Comparison of ENCODE assay signal across 10 cellular contexts in genomic region chr15:60798821-60799220, GRCh38.
DNase-seq lines count a peak whose midpoint lies in the region; ATAC-seq, FAIRE-seq and TF ChIP-seq lines count a peak whose summit lies in the region.
"Had no signal": no experiment of that assay in that cellular context is flagged by ENCODE, and none has a peak within 500 bp of the region (broad histone marks: within the 10 kb centered on the region; RNA-seq: fewer than 3 reads in every experiment).

No MANE protein-coding gene starts in this region.

- H3K4me1 ChIP-seq in small intestine (ENCODE audit: control insufficient read depth in 2 of 2, insufficient read depth in 1 of 2, low read depth in 1 of 2, low read length in 1 of 2) = peaks cover 0 to 2% of the 10 kb centered on the region in 2 donors

- H3K9me3 ChIP-seq in small intestine (ENCODE audit: control insufficient read depth, low read depth) = no peaks in the 10 kb centered on the region
- H3K9me3 ChIP-seq: psoas muscle had no signal

- DNase-seq in natural killer cell treated with Interleukin-12 subunit alpha and Interleukin-12 subunit beta and Interleukin-15 and Interleukin-18, amount 100 ng/mL, for 72 hours (ENCODE audit: low spot score) = peak; percentile 66
- DNase-seq in natural killer cell (no peak), hepatic stellate cell (ENCODE audit: low spot score) (peak; percentile 4), small intestine (no peak), epidermal melanocyte (ENCODE audit: insufficient read length, low spot score) (no peak)
- peak; percentile 65 to 77 for DNase-seq in activated T-cell treated with anti-CD3 and anti-CD28 coated beads, Interleukin-2, amount 50 U/mL, for 72 hours
- DNase-seq: cortex of kidney, psoas muscle had no signal

- no peaks in the 10 kb centered on the region for H3K9me3 Mint-ChIP-seq in natural killer cell treated with Interleukin-12 subunit alpha and Interleukin-12 subunit beta and Interleukin-15 and Interleukin-18, amount 100 ng/mL, for 72 hours
- H3K9me3 Mint-ChIP-seq in natural killer cell = no peaks in the 10 kb centered on the region
- peaks cover 0 to 6% of the 10 kb centered on the region in 2 donors for H3K9me3 Mint-ChIP-seq in activated T-cell treated with anti-CD3 and anti-CD28 coated beads, Interleukin-2, amount 50 U/mL, for 72 hours

- H3K27ac ChIP-seq in small intestine (ENCODE audit: low read depth in 1 of 2, low read length in 1 of 2) = peak overlapping the region in 1 of 2 donors; percentile 9
- H3K27ac ChIP-seq: psoas muscle had no signal

- H3K27me3 Mint-ChIP-seq in natural killer cell treated with Interleukin-12 subunit alpha and Interleukin-12 subunit beta and Interleukin-15 and Interleukin-18, amount 100 ng/mL, for 72 hours = no peaks in the 10 kb centered on the region
- peaks cover 0 to 2% of the 10 kb centered on the region in 2 donors for H3K27me3 Mint-ChIP-seq in natural killer cell (ENCODE audit: low read depth in 2 of 2)
- peaks cover 16% of the 10 kb centered on the region for H3K27me3 Mint-ChIP-seq in activated T-cell treated with anti-CD3 and anti-CD28 coated beads, Interleukin-2, amount 50 U/mL, for 72 hours (ENCODE audit: low read depth)

- 49 to 63% (median 50%) methylated on average over 4 of the region's 4 CpGs for WGBS in small intestine, 3 donors

- H3K36me3 ChIP-seq in small intestine (ENCODE audit: control insufficient read depth in 2 of 2, insufficient read depth in 2 of 2, low read length in 2 of 2) = no peaks in the 10 kb centered on the region

- peak overlapping the region; percentile 5 to 72 for H3K27ac Mint-ChIP-seq in natural killer cell treated with Interleukin-12 subunit alpha and Interleukin-12 subunit beta and Interleukin-15 and Interleukin-18, amount 100 ng/mL, for 72 hours
- H3K27ac Mint-ChIP-seq in natural killer cell = no peak overlapping the region
- H3K27ac Mint-ChIP-seq in activated T-cell treated with anti-CD3 and anti-CD28 coated beads, Interleukin-2, amount 50 U/mL, for 72 hours = peak overlapping the region; percentile 64

- ATAC-seq in natural killer cell treated with Interleukin-12 subunit alpha and Interleukin-12 subunit beta and Interleukin-15 and Interleukin-18, amount 100 ng/mL, for 72 hours = peak; percentile 94 to 96
- ATAC-seq in natural killer cell (no peak), GM19397 (IDR thresholded peaks at IDR 0.05; ENCODE audit: unreplicated experiment) (no peak), HG02623 (IDR thresholded peaks at IDR 0.05; ENCODE audit: unreplicated experiment) (no peak)
- peak; percentile 87 to 88 for ATAC-seq in activated T-cell treated with anti-CD3 and anti-CD28 coated beads, Interleukin-2, amount 50 U/mL, for 72 hours (replicated peaks in 1 of 2)

- FAIRE-seq in small intestine (lab: Jason Lieb, UNC) = no peak

- peaks cover 51 to 63% of the 10 kb centered on the region in 2 donors for H3K4me1 Mint-ChIP-seq in natural killer cell treated with Interleukin-12 subunit alpha and Interleukin-12 subunit beta and Interleukin-15 and Interleukin-18, amount 100 ng/mL, for 72 hours (ENCODE audit: low read depth in 2 of 2)
- H3K4me1 Mint-ChIP-seq in natural killer cell = peaks cover 29 to 36% of the 10 kb centered on the region in 2 donors
- peaks cover 72% of the 10 kb centered on the region for H3K4me1 Mint-ChIP-seq in activated T-cell treated with anti-CD3 and anti-CD28 coated beads, Interleukin-2, amount 50 U/mL, for 72 hours (ENCODE audit: low read depth)

- peaks cover 4% of the 10 kb centered on the region for H3K36me3 Mint-ChIP-seq in natural killer cell treated with Interleukin-12 subunit alpha and Interleukin-12 subunit beta and Interleukin-15 and Interleukin-18, amount 100 ng/mL, for 72 hours
- no peaks in the 10 kb centered on the region for H3K36me3 Mint-ChIP-seq in natural killer cell
- H3K36me3 Mint-ChIP-seq in activated T-cell treated with anti-CD3 and anti-CD28 coated beads, Interleukin-2, amount 50 U/mL, for 72 hours (ENCODE audit: insufficient read depth in 2 of 2) = peaks cover 7 to 9% of the 10 kb centered on the region in 2 donors

- intact Hi-C loops in natural killer cell (cut with micrococcal nuclease) = no loop called here

- no peak overlapping the region for H3K4me3 ChIP-seq in small intestine (ENCODE audit: low read depth in 1 of 2, low read length in 2 of 2)
- H3K4me3 ChIP-seq: psoas muscle had no signal

- no peak for TF ChIP-seq CTCF in natural killer cell (IDR thresholded peaks at IDR 0.05)

- H3K4me3 Mint-ChIP-seq in natural killer cell treated with Interleukin-12 subunit alpha and Interleukin-12 subunit beta and Interleukin-15 and Interleukin-18, amount 100 ng/mL, for 72 hours = peak overlapping the region; percentile 11
- no peak overlapping the region for H3K4me3 Mint-ChIP-seq in natural killer cell
- peak overlapping the region in 1 of 2 donors; percentile 68 for H3K4me3 Mint-ChIP-seq in activated T-cell treated with anti-CD3 and anti-CD28 coated beads, Interleukin-2, amount 50 U/mL, for 72 hours

- H3K27me3 ChIP-seq in small intestine (ENCODE audit: control insufficient read depth in 2 of 2, insufficient read depth in 2 of 2, low read length in 2 of 2) = no peaks in the 10 kb centered on the region

Comparison
In these comparisons a context has a peak if more than half of its experiments do, and no peak if none do; other contexts are left out.
1. ATAC-seq: peak in natural killer cell treated with Interleukin-12 subunit alpha and Interleukin-12 subunit beta and Interleukin-15 and Interleukin-18, amount 100 ng/mL, for 72 hours (2 of 2) and activated T-cell treated with anti-CD3 and anti-CD28 coated beads, Interleukin-2, amount 50 U/mL, for 72 hours (2 of 2); none in natural killer cell (0 of 3), GM19397 (single experiment) and HG02623 (single experiment).
2. DNase-seq: peak in natural killer cell treated with Interleukin-12 subunit alpha and Interleukin-12 subunit beta and Interleukin-15 and Interleukin-18, amount 100 ng/mL, for 72 hours (single experiment), activated T-cell treated with anti-CD3 and anti-CD28 coated beads, Interleukin-2, amount 50 U/mL, for 72 hours (2 of 2) and hepatic stellate cell (single experiment); none in natural killer cell (single experiment), small intestine (single experiment) and epidermal melanocyte (single experiment).
3. H3K27ac Mint-ChIP-seq: peak in natural killer cell treated with Interleukin-12 subunit alpha and Interleukin-12 subunit beta and Interleukin-15 and Interleukin-18, amount 100 ng/mL, for 72 hours (2 of 2) and activated T-cell treated with anti-CD3 and anti-CD28 coated beads, Interleukin-2, amount 50 U/mL, for 72 hours (single experiment); none in natural killer cell (0 of 2).